In the genomic region with DNA sequence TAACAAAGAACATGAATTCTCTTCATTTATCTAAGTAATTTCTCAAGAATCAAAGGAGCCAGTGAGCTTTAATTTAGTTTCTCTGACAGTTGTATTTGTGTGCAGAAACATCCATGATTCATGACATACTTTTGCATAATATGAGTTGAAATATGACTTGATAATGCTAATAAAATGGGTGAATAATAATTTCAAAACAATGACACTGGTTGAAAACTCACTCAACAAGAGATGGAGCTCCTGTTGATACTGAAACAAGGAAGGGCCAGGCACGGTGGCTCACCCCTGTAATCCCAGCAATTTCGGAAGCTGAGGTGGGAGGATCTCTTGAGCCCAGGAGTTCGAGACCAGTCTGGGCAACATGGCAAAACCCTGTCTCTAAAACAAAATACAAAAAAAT, we compare ENCODE assay signal across 26 cellular contexts.
"Had no signal": no experiment of that assay in that cellular context is flagged by ENCODE, and none has a peak within 500 bp of the region (broad histone marks: within the 10 kb centered on the region; RNA-seq: fewer than 3 reads in every experiment).

No MANE protein-coding gene starts in this region.

- H3K27me3 ChIP-seq: adrenal gland, ascending aorta, heart left ventricle, ovary, upper lobe of left lung had no signal

- H3K36me3 Mint-ChIP-seq: brain, immature natural killer cell, mesothelial cell of epicardium had no signal

- H3K36me3 ChIP-seq: adrenal gland, ascending aorta, heart left ventricle, ovary, prostate gland, upper lobe of left lung had no signal

- ATAC-seq: activated CD4-positive, alpha-beta T cell treated with anti-CD3 and anti-CD28 coated beads for 36 hours; left colon; naive thymus-derived CD4-positive, alpha-beta T cell had no signal

- H3K4me3 Mint-ChIP-seq: activated B cell treated with CpG ODN at 0.5 μM for 24 hours; activated CD4-positive, alpha-beta T cell treated with anti-CD3 and anti-CD28 coated beads for 36 hours; activated naive CD8-positive, alpha-beta T cell; brain; dendritic cell treated with granulocyte-macrophage colony-stimulating factor and Interleukin-4, amounts not matched to agents 40 ng/mL and 50 ng/mL, for 4 days; immature natural killer cell; mesothelial cell of epicardium; naive thymus-derived CD4-positive, alpha-beta T cell; stimulated activated naive CD8-positive, alpha-beta T cell treated with anti-CD3 and anti-CD28 coated beads, Interleukin-15, Interleukin-2, amounts not matched to agents 100 ng/mL and 50 ng/mL, for 24 hours; T-helper 2 cell treated with Interferon-gamma antibody and Interleukin-4, amounts not matched to agents 5 μg/mL and 100 μg/mL, for 36 hours had no signal

- H3K4me1 Mint-ChIP-seq: activated B cell treated with CpG ODN at 0.5 μM for 24 hours; activated CD4-positive, alpha-beta T cell treated with anti-CD3 and anti-CD28 coated beads for 36 hours; brain; immature natural killer cell; mesothelial cell of epicardium; naive thymus-derived CD4-positive, alpha-beta T cell had no signal

- H3K9me3 Mint-ChIP-seq: dendritic cell treated with granulocyte-macrophage colony-stimulating factor and Interleukin-4, amounts not matched to agents 40 ng/mL and 50 ng/mL, for 4 days; immature natural killer cell; mesothelial cell of epicardium; naive thymus-derived CD4-positive, alpha-beta T cell; stimulated activated naive CD8-positive, alpha-beta T cell treated with anti-CD3 and anti-CD28 coated beads, Interleukin-15, Interleukin-2, amounts not matched to agents 100 ng/mL and 50 ng/mL, for 24 hours; T-helper 2 cell treated with Interferon-gamma antibody and Interleukin-4, amounts not matched to agents 5 μg/mL and 100 μg/mL, for 36 hours had no signal

- DNase-seq: activated B cell treated with CpG ODN at 0.5 μM for 24 hours; activated CD4-positive, alpha-beta T cell treated with anti-CD3 and anti-CD28 coated beads for 36 hours; activated effector memory CD4-positive, alpha-beta T cell treated with Interleukin-2 at 50 U/mL for 16 hours; activated naive CD4-positive, alpha-beta T cell treated with Interleukin-2 at 50 U/mL for 16 hours; caudate nucleus; heart left ventricle; hypothalamus; immature natural killer cell; kidney; left colon; mammary epithelial cell; naive thymus-derived CD4-positive, alpha-beta T cell; ovary; stimulated activated CD4-positive, alpha-beta T cell treated with anti-CD3 and anti-CD28 coated beads, Interleukin-4, amount 100 ng/mL, for 1 hour; substantia nigra; T-helper 1 cell; upper lobe of left lung had no signal

- H3K27ac ChIP-seq: adrenal gland, ascending aorta, heart left ventricle, ovary, prostate gland, upper lobe of left lung had no signal

- H3K4me1 ChIP-seq: ascending aorta, prostate gland, upper lobe of left lung had no signal

- H3K27ac Mint-ChIP-seq: activated B cell treated with CpG ODN at 0.5 μM for 24 hours; activated CD4-positive, alpha-beta T cell treated with anti-CD3 and anti-CD28 coated beads for 36 hours; activated naive CD8-positive, alpha-beta T cell; brain; dendritic cell treated with granulocyte-macrophage colony-stimulating factor and Interleukin-4, amounts not matched to agents 40 ng/mL and 50 ng/mL, for 4 days; immature natural killer cell; mesothelial cell of epicardium; stimulated activated naive CD8-positive, alpha-beta T cell treated with anti-CD3 and anti-CD28 coated beads, Interleukin-15, Interleukin-2, amounts not matched to agents 100 ng/mL and 50 ng/mL, for 24 hours; T-helper 2 cell treated with Interferon-gamma antibody and Interleukin-4, amounts not matched to agents 5 μg/mL and 100 μg/mL, for 36 hours had no signal

- H3K9me3 ChIP-seq: adrenal gland, ascending aorta, heart left ventricle, ovary, prostate gland, upper lobe of left lung had no signal

- H3K4me3 ChIP-seq: adrenal gland, ascending aorta, heart left ventricle, ovary, prostate gland, upper lobe of left lung had no signal
